In genomic region chr5:139181835-139182452, GRCh38 we compare ENCODE assay signal across 11 cellular contexts. TPM values are rescaled to one million over a fixed set of nuclear protein-coding genes. Genes with fewer than 3 reads are reported as not detected.
A peak's percentile ranks its signal among the peaks of the same experiment; 100 is the strongest.
DNase-seq lines count a peak whose midpoint lies in the region; ATAC-seq and TF ChIP-seq lines count a peak whose summit lies in the region.
"Had no signal": no experiment of that assay in that cellular context is flagged by ENCODE, and none has a peak within 500 bp of the region (broad histone marks: within the 10 kb centered on the region; RNA-seq: fewer than 3 reads in every experiment).

No MANE protein-coding gene starts in this region.

- no peaks in the 10 kb centered on the region for H3K9me3 ChIP-seq in mammary epithelial cell (replicated peaks; ENCODE audit: insufficient read depth, low read length)

- H3K4me1 ChIP-seq in mammary epithelial cell (ENCODE audit: insufficient read depth, low read length): peaks cover 37% of the 10 kb centered on the region

- H3K27ac ChIP-seq in mammary epithelial cell (ENCODE audit: insufficient read depth, low read depth, low read length): no peak overlapping the region

- H3K36me3 ChIP-seq in mammary epithelial cell (ENCODE audit: insufficient read depth, low read length): no peaks in the 10 kb centered on the region

- peak overlapping the region; percentile 27 to 93 (median 41) for H3K27ac Mint-ChIP-seq in nephron
- H3K27ac Mint-ChIP-seq in WTC11: no peak overlapping the region

- H3K4me3 Mint-ChIP-seq in nephron: peak overlapping the region in 1 of 3 experiments; percentile 22
- H3K4me3 Mint-ChIP-seq in WTC11: no peak overlapping the region

- H4K20me1 ChIP-seq in mammary epithelial cell (ENCODE audit: insufficient read depth, low read length): no peaks in the 10 kb centered on the region

- TF ChIP-seq CTCF in mammary epithelial cell (conservative IDR thresholded peaks at IDR 0.05 in 1 of 2, IDR thresholded peaks at IDR 0.05 in 1 of 2; ENCODE audit: extremely low read depth in 1 of 2, insufficient read depth in 1 of 2, low read depth in 1 of 2, low read length in 2 of 2): no peak
- TF ChIP-seq CTCF in nephron (IDR thresholded peaks at IDR 0.05; ENCODE audit: unreplicated experiment in 3 of 3): no peak
- no peak for TF ChIP-seq CTCF in WTC11 (IDR thresholded peaks at IDR 0.05)

- H3K36me3 Mint-ChIP-seq in nephron (ENCODE audit: low read depth) (peaks cover 4% of the 10 kb centered on the region), WTC11 (no peaks in the 10 kb centered on the region)

- H3K4me3 ChIP-seq in mammary epithelial cell (replicated peaks in 1 of 3; ENCODE audit: insufficient read depth in 1 of 3, low read depth in 2 of 3, low read length in 3 of 3): no peak overlapping the region

- H3K27me3 Mint-ChIP-seq in nephron (ENCODE audit: low read depth) (no peaks in the 10 kb centered on the region), WTC11 (ENCODE audit: low read depth) (no peaks in the 10 kb centered on the region)

- no peak for ATAC-seq in HG03442 (IDR thresholded peaks at IDR 0.05; ENCODE audit: unreplicated experiment)
- ATAC-seq in WTC11: no peak

- peaks cover 72% of the 10 kb centered on the region for H3K4me1 Mint-ChIP-seq in nephron
- H3K4me1 Mint-ChIP-seq in WTC11: peaks cover 9% of the 10 kb centered on the region

- 9% methylated on average over 8 of the region's 8 CpGs for WGBS in mammary epithelial cell (ENCODE audit: low coverage, missing lambda C conversion rate)

- peak overlapping the region; percentile 47 for H3K4me2 ChIP-seq in mammary epithelial cell (ENCODE audit: insufficient read depth, low read depth, low read length)

- no TSS peak for BruUV-seq in mammary epithelial cell (replicated peaks; lab: Mats Ljungman, UMichigan)

- CTCF ChIA-PET in mammary epithelial cell (lab: Charles Lee; ENCODE audit: low non-redundant PET): interaction anchor here (0.5 kb wide), 1 partner anchor 73 kb away, joined by 3 read pairs; no protein-coding TSS in a partner anchor
- CTCF ChIA-PET in WTC11 (lab: Charles Lee): no interaction called here

- in situ Hi-C loops in mammary epithelial cell (cut with MboI; ENCODE audit: low sequenced_read_pairs in 2 of 2): no loop called here

- H2AFZ ChIP-seq in mammary epithelial cell (ENCODE audit: low read depth, low read length): peak overlapping the region; percentile 40

- DNase-seq in AML-193 (lab: John Stamatoyannopoulos, UW) (peak; percentile 22 to 45), HT1080 (ENCODE audit: low read depth) (peak; percentile 76), mammary epithelial cell (peak; percentile 83), DMS153 (lab: John Stamatoyannopoulos, UW) (no peak), GM19238 (ENCODE audit: insufficient read length, low spot score) (no peak), WTC11 (ENCODE audit: low spot score) (no peak)
- DNase-seq: activated naive CD4-positive, alpha-beta T cell; DND-41; NCI-H510A had no signal

- no peaks in the 10 kb centered on the region for H3K27me3 ChIP-seq in mammary epithelial cell (ENCODE audit: insufficient read depth, low read length)

- peaks cover 52% of the 10 kb centered on the region for H3K79me2 ChIP-seq in mammary epithelial cell (ENCODE audit: insufficient read depth, low read length)

- intact Hi-C loops in mammary epithelial cell (cut with micrococcal nuclease): no loop called here

- dilution Hi-C loops in mammary epithelial cell (cut with HindIII; ENCODE audit: low sequenced_read_pairs): no loop called here

- H3K9ac ChIP-seq in mammary epithelial cell (ENCODE audit: insufficient read depth, low read length): no peak overlapping the region

- H3K9me3 Mint-ChIP-seq in nephron: peaks cover 3% of the 10 kb centered on the region
- no peaks in the 10 kb centered on the region for H3K9me3 Mint-ChIP-seq in WTC11

- POLR2A ChIA-PET in WTC11 (lab: Charles Lee): no interaction called here

TF ChIP-seq in WTC11, 78 proteins besides CTCF, POLR2A, EP300 and RAD21:
- no peak for TF ChIP-seq SP1 (CRISPR knock-in tag; conservative IDR thresholded peaks at IDR 0.05)
- TF ChIP-seq ZNF512 (CRISPR knock-in tag; IDR thresholded peaks at IDR 0.05; ENCODE audit: borderline replicate concordance): no peak
- no peak for TF ChIP-seq PRDM15 (CRISPR knock-in tag; IDR thresholded peaks at IDR 0.05)

RNA-seq across cellular contexts. Expression of gene SIL1, which starts 16.2 kb away (rescaled TPM):
- 27.5 and 28.4 TPM in 2 replicates for total RNA-seq in HT1080 (2014; rRNA removed; shearing (Covaris generic))
- polyA plus RNA-seq in HT1080 (2015; cell fraction: cytosol; rRNA removed): 19.3 and 19.5 TPM in 2 replicates
- 25.3 and 30.6 TPM in 2 replicates for polyA plus RNA-seq in HT1080 (2015; cell fraction: nucleus; rRNA removed)
- total RNA-seq in mammary epithelial cell: 10 to 100 TPM; 35.8 to 52.4 TPM
- polyA plus RNA-seq in mammary epithelial cell: 40.8 TPM
- 15.6 TPM for polyA minus RNA-seq in mammary epithelial cell
- total RNA-seq in WTC11 (2021): 10.7 to 14.0 TPM (median 10.7 TPM) in 3 replicates

Comparison
In these comparisons a context has a peak if more than half of its experiments do, and no peak if none do; other contexts are left out.
1. DNase-seq: peak in AML-193 (2 of 2), HT1080 (single experiment) and mammary epithelial cell (single experiment); none in DMS153 (single experiment), GM19238 (single experiment) and WTC11 (single experiment).